ENCODE assay signal across 10 cellular contexts in genomic region chr3:120763601-120764000, GRCh38. TPM values are rescaled to one million over a fixed set of nuclear protein-coding genes. Genes with fewer than 3 reads are reported as not detected.
A peak's percentile ranks its signal among the peaks of the same experiment; 100 is the strongest.
DNase-seq lines count a peak whose midpoint lies in the region; ATAC-seq and TF ChIP-seq lines count a peak whose summit lies in the region.
"Had no signal": no experiment of that assay in that cellular context is flagged by ENCODE, and none has a peak within 500 bp of the region (broad histone marks: within the 10 kb centered on the region; RNA-seq: fewer than 3 reads in every experiment).

No MANE protein-coding gene starts in this region.

- no peak for DNase-seq in nephron progenitor cell
- no peak for DNase-seq in H7
- no peak for DNase-seq in stimulated activated CD4-positive, alpha-beta T cell treated with anti-CD3 and anti-CD28 coated beads, Interleukin-15, amount 100 ng/mL, for 24 hours
- DNase-seq in brain microvascular endothelial cell, result no peak
- DNase-seq: heart left ventricle, SW 1271 had no signal

- peaks cover 39% of the 10 kb centered on the region for H3K4me1 Mint-ChIP-seq in nephron progenitor cell

- no peak overlapping the region for H3K4me3 ChIP-seq in H7 (ENCODE audit: insufficient read depth, low read depth, low read length)
- H3K4me3 ChIP-seq in brain microvascular endothelial cell (ENCODE audit: low read depth, low read length), result no peak overlapping the region
- H3K4me3 ChIP-seq: heart left ventricle had no signal

- H3K27me3 ChIP-seq in H7 (ENCODE audit: control insufficient read depth, insufficient read depth, low read length) (no peaks in the 10 kb centered on the region), brain microvascular endothelial cell (replicated peaks) (no peaks in the 10 kb centered on the region)
- H3K27me3 ChIP-seq: heart left ventricle had no signal

- in situ Hi-C loops in brain microvascular endothelial cell (cut with HindIII; ENCODE audit: low pct_ligation_motif_present, low sequenced_read_pairs), result no loop called here

- no peak overlapping the region for H3K27ac ChIP-seq in brain microvascular endothelial cell
- H3K27ac ChIP-seq: heart left ventricle had no signal

- H3K27me3 Mint-ChIP-seq in nephron progenitor cell (ENCODE audit: low read depth, poor library complexity), result no peaks in the 10 kb centered on the region
- H3K27me3 Mint-ChIP-seq: central memory CD8-positive, alpha-beta T cell had no signal

- peak; percentile 74 for ATAC-seq in GM19328 (IDR thresholded peaks at IDR 0.05; ENCODE audit: unreplicated experiment)
- ATAC-seq in HG02610 (IDR thresholded peaks at IDR 0.05; ENCODE audit: unreplicated experiment), result peak; percentile 82
- ATAC-seq in HG03460 (IDR thresholded peaks at IDR 0.05; ENCODE audit: unreplicated experiment), result peak; percentile 78
- ATAC-seq: heart left ventricle had no signal

- TF ChIP-seq CTCF in nephron progenitor cell (IDR thresholded peaks at IDR 0.05) (no peak), brain microvascular endothelial cell (IDR thresholded peaks at IDR 0.05; ENCODE audit: low read depth, low read length, missing control alignments) (no peak)

- peak overlapping the region; percentile 80 for H3K27ac Mint-ChIP-seq in nephron progenitor cell

- H3K9me3 Mint-ChIP-seq in nephron progenitor cell, result peaks cover 18% of the 10 kb centered on the region
- H3K9me3 Mint-ChIP-seq: central memory CD8-positive, alpha-beta T cell had no signal

- no peaks in the 10 kb centered on the region for H3K36me3 ChIP-seq in H7 (replicated peaks; ENCODE audit: control insufficient read depth, insufficient read depth, low read length)
- H3K36me3 ChIP-seq in brain microvascular endothelial cell (replicated peaks), result no peaks in the 10 kb centered on the region
- H3K36me3 ChIP-seq: heart left ventricle had no signal

- no peak overlapping the region for H3K4me3 Mint-ChIP-seq in nephron progenitor cell
- H3K4me3 Mint-ChIP-seq: central memory CD8-positive, alpha-beta T cell had no signal

- peaks cover 34% of the 10 kb centered on the region for H3K36me3 Mint-ChIP-seq in nephron progenitor cell (ENCODE audit: low read depth)

RNA-seq across cellular contexts. Expression of gene GTF2E1, which starts 21.1 kb away (rescaled TPM):
- 65.2 and 69.1 TPM in 2 replicates for total RNA-seq in H7 (2014; rRNA removed; shearing (Covaris generic))

RNA-seq across cellular contexts. Expression of gene RABL3, which starts 21.3 kb away (rescaled TPM):
- 13.2 and 14.5 TPM in 2 replicates for total RNA-seq in H7 (2014; rRNA removed; shearing (Covaris generic))
